Comparison of ENCODE assay signal across 15 cellular contexts in genomic region chr1:14263207-14263606, GRCh38.
"Had no signal": no experiment of that assay in that cellular context is flagged by ENCODE, and none has a peak within 500 bp of the region (broad histone marks: within the 10 kb centered on the region; RNA-seq: fewer than 3 reads in every experiment).

No MANE protein-coding gene starts in this region.

- DNase-seq: activated CD8-positive, alpha-beta memory T cell treated with anti-CD3 and anti-CD28 coated beads, Interleukin-2, amount 50 U/mL, for 4 hours; activated CD8-positive, alpha-beta T cell treated with anti-CD3 and anti-CD28 coated beads for 36 hours; activated naive CD8-positive, alpha-beta T cell treated with anti-CD3 and anti-CD28 coated beads, Interleukin-2, amount 10 ng/mL, durations not matched to agents 7 days and 5 days; anterior cingulate cortex; immature natural killer cell; left cardiac atrium; naive thymus-derived CD4-positive, alpha-beta T cell; psoas muscle; spleen; stimulated activated CD4-positive, alpha-beta T cell treated with anti-CD3 and anti-CD28 coated beads, Interleukin-1b, Interleukin-23, amount 100 ng/mL, for 48 hours; stimulated activated naive B cell treated with anti-CD40 and anti-IgM and Interleukin-4, amounts not matched to agents 10 μg/mL and 1 μg/mL and 100 μg/mL, for 72 hours; substantia nigra; trophoblast cell had no signal

- H3K4me1 ChIP-seq: breast epithelium, psoas muscle, spleen had no signal

- H3K4me3 ChIP-seq: breast epithelium, lung, psoas muscle, spleen had no signal

- H3K4me1 Mint-ChIP-seq: activated naive CD8-positive, alpha-beta T cell treated with anti-CD3 and anti-CD28 coated beads, Interleukin-2, amount 10 ng/mL, durations not matched to agents 7 days and 5 days; immature natural killer cell; naive thymus-derived CD4-positive, alpha-beta T cell; stimulated activated naive B cell treated with anti-CD40 and anti-IgM and Interleukin-4, amounts not matched to agents 10 μg/mL and 1 μg/mL and 100 μg/mL, for 72 hours had no signal

- H3K27me3 ChIP-seq: breast epithelium had no signal

- H3K9me3 Mint-ChIP-seq: activated CD8-positive, alpha-beta T cell treated with anti-CD3 and anti-CD28 coated beads for 36 hours; activated naive CD8-positive, alpha-beta T cell treated with anti-CD3 and anti-CD28 coated beads, Interleukin-2, amount 10 ng/mL, durations not matched to agents 7 days and 5 days; stimulated activated naive B cell treated with anti-CD40 and anti-IgM and Interleukin-4, amounts not matched to agents 10 μg/mL and 1 μg/mL and 100 μg/mL, for 72 hours had no signal

- H3K27ac Mint-ChIP-seq: activated CD8-positive, alpha-beta T cell treated with anti-CD3 and anti-CD28 coated beads for 36 hours; activated naive CD8-positive, alpha-beta T cell treated with anti-CD3 and anti-CD28 coated beads, Interleukin-2, amount 10 ng/mL, durations not matched to agents 7 days and 5 days; immature natural killer cell; naive thymus-derived CD4-positive, alpha-beta T cell; stimulated activated naive B cell treated with anti-CD40 and anti-IgM and Interleukin-4, amounts not matched to agents 10 μg/mL and 1 μg/mL and 100 μg/mL, for 72 hours had no signal

- H3K4me3 Mint-ChIP-seq: activated CD8-positive, alpha-beta T cell treated with anti-CD3 and anti-CD28 coated beads for 36 hours; activated naive CD8-positive, alpha-beta T cell treated with anti-CD3 and anti-CD28 coated beads, Interleukin-2, amount 10 ng/mL, durations not matched to agents 7 days and 5 days; immature natural killer cell; naive thymus-derived CD4-positive, alpha-beta T cell; stimulated activated naive B cell treated with anti-CD40 and anti-IgM and Interleukin-4, amounts not matched to agents 10 μg/mL and 1 μg/mL and 100 μg/mL, for 72 hours had no signal

- H3K36me3 ChIP-seq: breast epithelium, spleen had no signal

- H3K9me3 ChIP-seq: breast epithelium, psoas muscle, spleen had no signal

- H3K36me3 Mint-ChIP-seq: activated naive CD8-positive, alpha-beta T cell treated with anti-CD3 and anti-CD28 coated beads, Interleukin-2, amount 10 ng/mL, durations not matched to agents 7 days and 5 days; immature natural killer cell; naive thymus-derived CD4-positive, alpha-beta T cell; stimulated activated naive B cell treated with anti-CD40 and anti-IgM and Interleukin-4, amounts not matched to agents 10 μg/mL and 1 μg/mL and 100 μg/mL, for 72 hours had no signal
